17 cellular contexts compared by ENCODE assay signal in genomic region chr11:2200536-2200935, GRCh38. TPM values are rescaled to one million over a fixed set of nuclear protein-coding genes. Genes with fewer than 3 reads are reported as not detected.
DNase-seq lines count a peak whose midpoint lies in the region; ATAC-seq and TF ChIP-seq lines count a peak whose summit lies in the region.
"Had no signal": no experiment of that assay in that cellular context is flagged by ENCODE, and none has a peak within 500 bp of the region (broad histone marks: within the 10 kb centered on the region; RNA-seq: fewer than 3 reads in every experiment).

No MANE protein-coding gene starts in this region.

- H3K27me3 ChIP-seq in right lobe of liver (no peaks in the 10 kb centered on the region), gastrocnemius medialis (peaks cover 0 to 9% (median 2%) of the 10 kb centered on the region in 3 donors)
- H3K27me3 ChIP-seq in CD8-positive, alpha-beta T cell (ENCODE audit: insufficient read depth, low read length), result no peaks in the 10 kb centered on the region

- whole genome bisulfite sequencing in right lobe of liver (ENCODE audit: insufficient coverage, low coverage, low lambda C conversion rate, missing lambda C conversion rate), result 43% methylated on average over 7 of the region's 11 CpGs

- H3K9me3 Mint-ChIP-seq in chondrocyte (ENCODE audit: low read depth), result peaks cover 8% of the 10 kb centered on the region
- H3K9me3 Mint-ChIP-seq in CD8-positive, alpha-beta T cell, result peaks cover 8% of the 10 kb centered on the region
- H3K9me3 Mint-ChIP-seq: H9 had no signal

- H3K27ac ChIP-seq in right lobe of liver, result no peak overlapping the region
- H3K27ac ChIP-seq in CD8-positive, alpha-beta T cell (ENCODE audit: low read depth, low read length), result no peak overlapping the region
- no peak overlapping the region for H3K27ac ChIP-seq in gastrocnemius medialis
- H3K27ac ChIP-seq: BLaER1 treated with 17β-estradiol and CSF1 and Interleukin-3, amounts not matched to agents 10 nM and 100 nM had no signal

- no peaks in the 10 kb centered on the region for H3K36me3 Mint-ChIP-seq in chondrocyte (ENCODE audit: low read depth)
- no peaks in the 10 kb centered on the region for H3K36me3 Mint-ChIP-seq in CD8-positive, alpha-beta T cell
- H3K36me3 Mint-ChIP-seq: CD4-positive, CD25-positive, alpha-beta regulatory T cell had no signal

- POLR2A ChIA-PET in CD8-positive, alpha-beta T cell (lab: Charles Lee), result no interaction called here

- peaks cover 18% of the 10 kb centered on the region for H3K27me3 Mint-ChIP-seq in chondrocyte (ENCODE audit: low read depth)
- H3K27me3 Mint-ChIP-seq in CD8-positive, alpha-beta T cell (ENCODE audit: low read depth), result peaks cover 4% of the 10 kb centered on the region

- no peak for ATAC-seq in Right ventricle myocardium superior (ENCODE audit: poor library complexity)
- no peak for ATAC-seq in right lobe of liver
- ATAC-seq in esophagus mucosa, result no peak
- ATAC-seq in CD8-positive, alpha-beta T cell, result no peak
- ATAC-seq in gastrocnemius medialis, result no peak
- ATAC-seq: GM12878 had no signal

- DNase-seq in Right ventricle myocardium superior (peak; percentile 37), cardiac septum (ENCODE audit: low spot score) (no peak), chondrocyte (ENCODE audit: low spot score) (peak; percentile 75), right lobe of liver (peak in 2 of 3 donors; percentile 5 to 38), posterior vena cava (ENCODE audit: low spot score) (peak; percentile 43), gastrocnemius medialis (no peak)
- DNase-seq in CD8-positive, alpha-beta T cell, result no peak
- DNase-seq: ACHN; CD4-positive, CD25-positive, alpha-beta regulatory T cell; DMS79; GOT3; H9 had no signal

- H3K4me1 Mint-ChIP-seq in chondrocyte (ENCODE audit: low read depth), result no peaks in the 10 kb centered on the region
- peaks cover 12% of the 10 kb centered on the region for H3K4me1 Mint-ChIP-seq in CD8-positive, alpha-beta T cell (ENCODE audit: low read depth)
- H3K4me1 Mint-ChIP-seq: H9 had no signal

- intact Hi-C loops in Right ventricle myocardium superior (cut with DNase I) (no loop called here), cardiac septum (cut with DNase I) (no loop called here), right lobe of liver (cut with DNase I) (loop anchor here in 1 of 2 donors (10.0 kb wide), 1 partner anchor 324 kb away; no protein-coding TSS in a partner anchor), posterior vena cava (cut with DNase I) (no loop called here), gastrocnemius medialis (cut with DNase I; ENCODE audit: low total_unique reads) (no loop called here)
- intact Hi-C loops in CD8-positive, alpha-beta T cell (cut with DNase I, micrococcal nuclease), result loop anchor here in 1 of 2 experiments (10.0 kb wide), 1 partner anchor 54 kb away; no protein-coding TSS in a partner anchor

- H3K4me3 ChIP-seq in right lobe of liver, result no peak overlapping the region
- no peak overlapping the region for H3K4me3 ChIP-seq in CD8-positive, alpha-beta T cell (ENCODE audit: low read depth, low read length)
- H3K4me3 ChIP-seq in gastrocnemius medialis, result no peak overlapping the region
- H3K4me3 ChIP-seq: BLaER1 treated with 17β-estradiol and CSF1 and Interleukin-3, amounts not matched to agents 10 nM and 100 nM; GM12878 had no signal

- TF ChIP-seq CTCF in chondrocyte (IDR thresholded peaks at IDR 0.05), result no peak
- no peak for TF ChIP-seq CTCF in right lobe of liver (IDR thresholded peaks at IDR 0.05)
- no peak for TF ChIP-seq CTCF in CD8-positive, alpha-beta T cell (IDR thresholded peaks at IDR 0.05)
- TF ChIP-seq CTCF in gastrocnemius medialis (IDR thresholded peaks at IDR 0.05 in 4 of 5, conservative IDR thresholded peaks at IDR 0.05 in 1 of 5), result no peak

- H3K27ac Mint-ChIP-seq in chondrocyte (ENCODE audit: unreplicated experiment), result no peak overlapping the region
- no peak overlapping the region for H3K27ac Mint-ChIP-seq in CD8-positive, alpha-beta T cell
- H3K27ac Mint-ChIP-seq: H9 had no signal

- CTCF ChIA-PET in CD8-positive, alpha-beta T cell (lab: Charles Lee), result interaction anchor here (1.0 to 8.2 kb wide), 3 partner anchors 13 to 220 kb away, joined by 3 to 116 read pairs (median 6); no protein-coding TSS in a partner anchor

- TF ChIP-seq POLR2A in right lobe of liver (IDR thresholded peaks at IDR 0.05) (no peak), gastrocnemius medialis (IDR thresholded peaks at IDR 0.05) (no peak)

- H3K36me3 ChIP-seq in right lobe of liver, result no peaks in the 10 kb centered on the region
- no peaks in the 10 kb centered on the region for H3K36me3 ChIP-seq in CD8-positive, alpha-beta T cell (ENCODE audit: insufficient read depth, low read length)
- H3K36me3 ChIP-seq in gastrocnemius medialis, result no peaks in the 10 kb centered on the region
- H3K36me3 ChIP-seq: BLaER1 treated with 17β-estradiol and CSF1 and Interleukin-3, amounts not matched to agents 10 nM and 100 nM had no signal

- H3K4me1 ChIP-seq in right lobe of liver, result no peaks in the 10 kb centered on the region
- H3K4me1 ChIP-seq in CD8-positive, alpha-beta T cell (ENCODE audit: insufficient read depth, low read length), result peaks cover 5% of the 10 kb centered on the region
- no peaks in the 10 kb centered on the region for H3K4me1 ChIP-seq in gastrocnemius medialis

- H3K9me3 ChIP-seq in right lobe of liver (no peaks in the 10 kb centered on the region), gastrocnemius medialis (no peaks in the 10 kb centered on the region)
- no peaks in the 10 kb centered on the region for H3K9me3 ChIP-seq in CD8-positive, alpha-beta T cell (ENCODE audit: low read length)

- no peak overlapping the region for H3K4me3 Mint-ChIP-seq in chondrocyte (ENCODE audit: unreplicated experiment)
- no peak overlapping the region for H3K4me3 Mint-ChIP-seq in CD8-positive, alpha-beta T cell
- H3K4me3 Mint-ChIP-seq: CD4-positive, CD25-positive, alpha-beta regulatory T cell; H9 had no signal

- in situ Hi-C loops in gastrocnemius medialis (cut with MboI; ENCODE audit: low sequenced_read_pairs in 4 of 4), result no loop called here

RNA-seq across cellular contexts. Expression of gene TH, which starts 28.9 kb away (rescaled TPM):
- total RNA-seq in Right ventricle myocardium superior (not detected), cardiac septum (not detected), chondrocyte (not detected in 3 replicates), right lobe of liver (under 1 TPM in 2 of 6 experiments, not detected in 4; 0.51 to 0.64 TPM), posterior vena cava (under 1 TPM in 1 of 2 donors, not detected in 1; 0.67 TPM), esophagus mucosa (0.40 TPM), gastrocnemius medialis (not detected)
- not detected for total RNA-seq in CD8-positive, alpha-beta T cell
- total RNA-seq: CD4-positive, CD25-positive, alpha-beta regulatory T cell; G401; GM12878; H9 had no signal

RNA-seq across cellular contexts. Expression of gene INS, which starts 39.5 kb away (rescaled TPM):
- total RNA-seq in Right ventricle myocardium superior, result not detected
- not detected for total RNA-seq in cardiac septum
- not detected in 3 replicates for total RNA-seq in chondrocyte
- total RNA-seq in right lobe of liver, result not detected
- not detected for total RNA-seq in posterior vena cava
- total RNA-seq in esophagus mucosa, result not detected
- total RNA-seq in CD8-positive, alpha-beta T cell, result not detected
- not detected for total RNA-seq in gastrocnemius medialis
- total RNA-seq: A172; CD4-positive, CD25-positive, alpha-beta regulatory T cell; G401; GM12878; H9 had no signal

Comparison
In these comparisons a context has a peak if more than half of its experiments do, and no peak if none do; other contexts are left out.
1. DNase-seq: peak in Right ventricle myocardium superior (single experiment), chondrocyte (single experiment), right lobe of liver (2 of 3) and posterior vena cava (single experiment); none in cardiac septum (single experiment), CD8-positive, alpha-beta T cell (0 of 7) and gastrocnemius medialis (0 of 2).